In genomic region chr13:75650991-75651390, GRCh38 we compare ENCODE assay signal across 1 cellular context.
TF ChIP-seq lines count a peak whose summit lies in the region.

No MANE protein-coding gene starts in this region.

TF ChIP-seq in SK-N-SH treated with all-trans-retinoic acid at 6 μM for 48 hours, 23 proteins besides CTCF, POLR2A, EP300 and RAD21 (continued from another document):
- no peak for TF ChIP-seq PPARA (CRISPR knock-in tag; IDR thresholded peaks at IDR 0.05; ENCODE audit: borderline replicate concordance)
- TF ChIP-seq OSR1 (CRISPR knock-in tag; IDR thresholded peaks at IDR 0.05): no peak
